In the genomic region with DNA sequence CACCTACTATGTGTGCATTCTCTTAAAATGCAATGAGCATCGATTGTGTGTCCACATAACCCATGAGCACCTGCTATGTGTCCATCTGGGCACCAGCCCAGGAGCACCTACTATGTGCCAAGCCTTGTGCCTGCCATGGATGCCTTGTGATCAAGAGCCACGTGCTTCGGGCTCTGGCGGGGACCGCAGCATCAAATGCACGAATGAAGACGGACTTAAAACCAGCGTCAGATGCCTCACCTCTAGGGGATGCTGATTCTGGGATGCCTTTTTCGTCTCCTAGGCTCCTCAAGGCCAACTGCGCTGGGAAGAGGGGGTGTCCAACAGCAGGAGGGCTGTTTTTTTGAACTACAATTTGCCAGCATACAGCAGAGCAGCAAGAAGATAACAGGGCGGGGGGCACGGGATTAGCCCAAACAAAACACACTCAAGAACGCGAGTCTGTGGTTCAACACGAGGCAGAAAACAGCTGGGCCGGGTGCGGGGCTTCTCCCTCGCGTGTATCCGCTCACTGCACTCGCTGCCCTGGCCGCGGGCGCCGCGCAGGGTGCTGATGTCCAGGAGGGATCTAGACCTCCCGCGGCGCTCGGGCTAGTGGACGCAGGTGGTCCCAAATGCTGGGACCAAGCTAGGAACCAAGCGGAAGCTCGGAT, we compare ENCODE assay signal across 9 cellular contexts. TPM values are rescaled to one million over a fixed set of nuclear protein-coding genes. Genes with fewer than 3 reads are reported as not detected.
DNase-seq lines count a peak whose midpoint lies in the region; ATAC-seq, FAIRE-seq and TF ChIP-seq lines count a peak whose summit lies in the region.
"Had no signal": no experiment of that assay in that cellular context is flagged by ENCODE, and none has a peak within 500 bp of the region (broad histone marks: within the 10 kb centered on the region; RNA-seq: fewer than 3 reads in every experiment).

No MANE protein-coding gene starts in this region.

- H3K4me3 ChIP-seq in LNCaP clone FGC (ENCODE audit: low read depth, low read length) (peak overlapping the region; percentile 41), retinal pigment epithelial cell (ENCODE audit: low read length) (peak overlapping the region; percentile 52)

- peaks cover 11% of the 10 kb centered on the region for H3K27me3 Mint-ChIP-seq in glutamatergic neuron (ENCODE audit: unreplicated experiment)

- DNase-seq in DMS53 (lab: John Stamatoyannopoulos, UW) (peak; percentile 86), LNCaP clone FGC (ENCODE audit: low read depth) (no peak), glutamatergic neuron (no peak), retinal pigment epithelial cell (ENCODE audit: low read depth) (no peak), H54 (ENCODE audit: insufficient read length, low spot score) (no peak)
- DNase-seq in activated CD8-positive, alpha-beta memory T cell treated with anti-CD3 and anti-CD28 coated beads, Interleukin-2, amount 50 U/mL, for 48 hours, result peak; percentile 67

- TF ChIP-seq CTCF in LNCaP clone FGC (IDR thresholded peaks at IDR 0.05; ENCODE audit: control insufficient read depth, extremely low read depth, insufficient read depth) (no peak), glutamatergic neuron (IDR thresholded peaks at IDR 0.05; ENCODE audit: partially characterized antibody, unreplicated experiment) (no peak), retinal pigment epithelial cell (conservative IDR thresholded peaks at IDR 0.05; ENCODE audit: low read depth, low read length) (peak; percentile 23)

- peak overlapping the region; percentile 89 for H3K4me3 Mint-ChIP-seq in glutamatergic neuron (ENCODE audit: unreplicated experiment)

- H3K4me1 Mint-ChIP-seq in glutamatergic neuron (ENCODE audit: low read depth, unreplicated experiment), result peaks cover 6% of the 10 kb centered on the region

- ATAC-seq in GM19324 (IDR thresholded peaks at IDR 0.05; ENCODE audit: low FRiP score, unreplicated experiment), result no peak
- ATAC-seq in HG03039 (IDR thresholded peaks at IDR 0.05; ENCODE audit: unreplicated experiment), result no peak

- H3K27ac Mint-ChIP-seq in glutamatergic neuron (ENCODE audit: unreplicated experiment), result peak overlapping the region; percentile 92

- peaks cover 9% of the 10 kb centered on the region for H3K9me3 Mint-ChIP-seq in glutamatergic neuron (ENCODE audit: unreplicated experiment)

- no peaks in the 10 kb centered on the region for H3K36me3 Mint-ChIP-seq in glutamatergic neuron (ENCODE audit: unreplicated experiment)

- no peak for TF ChIP-seq POLR2A in H54 (IDR thresholded peaks at IDR 0.05; ENCODE audit: low read depth, low read length)

- no peak for FAIRE-seq in H54 (lab: Jason Lieb, UNC)

RNA-seq across cellular contexts. Expression of a gene that starts 1.2 kb away (rescaled TPM):
- 16.5 TPM for total RNA-seq in glutamatergic neuron (ENCODE audit: unreplicated experiment)

RNA-seq across cellular contexts. Expression of a gene that starts 36.5 kb away (rescaled TPM):
- 33.1 TPM for total RNA-seq in glutamatergic neuron (ENCODE audit: unreplicated experiment)

RNA-seq across cellular contexts. Expression of a gene that starts 41.8 kb away (rescaled TPM):
- total RNA-seq in glutamatergic neuron (ENCODE audit: unreplicated experiment), result 13.0 TPM

RNA-seq across cellular contexts. Expression of a gene that starts 57.0 kb away (rescaled TPM):
- total RNA-seq in glutamatergic neuron (ENCODE audit: unreplicated experiment), result 4.1 TPM
- total RNA-seq: T-helper 2 cell treated with Interferon-gamma antibody and Interleukin-4, amounts not matched to agents 100 ng/mL and 5 ng/mL, for 36 hours had no signal

Comparison
In these comparisons a context has a peak if more than half of its experiments do, and no peak if none do; other contexts are left out.
1. DNase-seq: peak in DMS53 (single experiment) and activated CD8-positive, alpha-beta memory T cell treated with anti-CD3 and anti-CD28 coated beads, Interleukin-2, amount 50 U/mL, for 48 hours (single experiment); none in LNCaP clone FGC (single experiment), glutamatergic neuron (single experiment), retinal pigment epithelial cell (single experiment) and H54 (single experiment).